In the genomic region with DNA sequence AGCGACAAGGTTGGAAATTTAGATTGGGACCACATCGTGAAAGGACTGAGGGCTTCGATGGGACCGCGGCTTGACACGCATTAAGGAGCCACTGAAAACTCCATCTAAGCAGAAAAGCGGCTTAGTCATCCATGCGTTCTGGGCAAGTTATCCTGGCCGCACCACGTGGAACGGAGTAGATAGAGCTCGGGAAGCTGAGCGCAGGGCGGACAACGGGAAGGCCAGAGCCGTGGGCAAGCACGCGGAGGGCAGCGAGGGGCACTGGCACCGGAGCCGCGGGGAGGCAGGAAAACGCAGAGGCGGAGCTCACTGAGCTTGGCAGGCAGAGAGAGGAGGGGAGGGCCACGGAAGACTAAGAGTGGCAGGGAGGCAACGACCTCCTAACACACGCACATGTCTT, we compare ENCODE assay signal across 12 cellular contexts.
A peak's percentile ranks its signal among the peaks of the same experiment; 100 is the strongest.
DNase-seq lines count a peak whose midpoint lies in the region; ATAC-seq and TF ChIP-seq lines count a peak whose summit lies in the region.
"Had no signal": no experiment of that assay in that cellular context is flagged by ENCODE, and none has a peak within 500 bp of the region (broad histone marks: within the 10 kb centered on the region; RNA-seq: fewer than 3 reads in every experiment).

No MANE protein-coding gene starts in this region.

- no peaks in the 10 kb centered on the region for H3K27me3 Mint-ChIP-seq in effector memory CD8-positive, alpha-beta T cell
- no peaks in the 10 kb centered on the region for H3K27me3 Mint-ChIP-seq in neural crest cell (ENCODE audit: low read depth)

- no peak for TF ChIP-seq CTCF in neural crest cell (conservative IDR thresholded peaks at IDR 0.05)

- H3K9me3 Mint-ChIP-seq in effector memory CD8-positive, alpha-beta T cell: no peaks in the 10 kb centered on the region
- no peaks in the 10 kb centered on the region for H3K9me3 Mint-ChIP-seq in neural crest cell

- peaks cover 0 to 18% of the 10 kb centered on the region in 2 donors for H3K4me1 Mint-ChIP-seq in effector memory CD8-positive, alpha-beta T cell (ENCODE audit: low read depth in 2 of 2)
- H3K4me1 Mint-ChIP-seq in neural crest cell: no peaks in the 10 kb centered on the region

- DNase-seq in EL: peak; percentile 81
- peak; percentile 50 for DNase-seq in NCI-H82 treated with DMSO at 0.1 percent for 48 hours (lab: John Stamatoyannopoulos, UW; ENCODE audit: unreplicated experiment)
- DNase-seq in effector memory CD8-positive, alpha-beta T cell: no peak
- DNase-seq in neural crest cell (ENCODE audit: low read depth, low spot score): no peak
- DNase-seq in HT-29 (ENCODE audit: low spot score): no peak
- DNase-seq: NCI-H1417 treated with DMSO at 0.1 percent for 48 hours, NCI-H524 treated with DMSO at 0.1 percent for 48 hours, RPMI8226 had no signal

- H3K4me3 Mint-ChIP-seq in effector memory CD8-positive, alpha-beta T cell: peak overlapping the region; percentile 42 to 43
- H3K4me3 Mint-ChIP-seq in neural crest cell: no peak overlapping the region
- H3K4me3 Mint-ChIP-seq: T-helper 2 cell treated with Interferon-gamma antibody and Interleukin-4, amounts not matched to agents 5 μg/mL and 100 μg/mL, for 36 hours had no signal

- no peak overlapping the region for H3K27ac Mint-ChIP-seq in effector memory CD8-positive, alpha-beta T cell
- H3K27ac Mint-ChIP-seq in neural crest cell (ENCODE audit: unreplicated experiment): peak overlapping the region; percentile 3
- H3K27ac Mint-ChIP-seq: T-helper 2 cell treated with Interferon-gamma antibody and Interleukin-4, amounts not matched to agents 5 μg/mL and 100 μg/mL, for 36 hours had no signal

- no peak for ATAC-seq in effector memory CD8-positive, alpha-beta T cell (replicated peaks)
- ATAC-seq in GM21367 (IDR thresholded peaks at IDR 0.05; ENCODE audit: unreplicated experiment) (no peak), GM21619 (IDR thresholded peaks at IDR 0.05; ENCODE audit: unreplicated experiment) (no peak), GM19395 (IDR thresholded peaks at IDR 0.05; ENCODE audit: unreplicated experiment) (no peak)

- H3K36me3 Mint-ChIP-seq in effector memory CD8-positive, alpha-beta T cell (ENCODE audit: insufficient read depth): peaks cover 9% of the 10 kb centered on the region
- H3K36me3 Mint-ChIP-seq in neural crest cell (ENCODE audit: low read depth): peaks cover 2% of the 10 kb centered on the region

Comparison
In these comparisons a context has a peak if more than half of its experiments do, and no peak if none do; other contexts are left out.
1. DNase-seq: peak in EL (single experiment) and NCI-H82 treated with DMSO at 0.1 percent for 48 hours (single experiment); none in effector memory CD8-positive, alpha-beta T cell (0 of 3), neural crest cell (single experiment) and HT-29 (single experiment).